1 cellular context compared by ENCODE assay signal in the genomic region with DNA sequence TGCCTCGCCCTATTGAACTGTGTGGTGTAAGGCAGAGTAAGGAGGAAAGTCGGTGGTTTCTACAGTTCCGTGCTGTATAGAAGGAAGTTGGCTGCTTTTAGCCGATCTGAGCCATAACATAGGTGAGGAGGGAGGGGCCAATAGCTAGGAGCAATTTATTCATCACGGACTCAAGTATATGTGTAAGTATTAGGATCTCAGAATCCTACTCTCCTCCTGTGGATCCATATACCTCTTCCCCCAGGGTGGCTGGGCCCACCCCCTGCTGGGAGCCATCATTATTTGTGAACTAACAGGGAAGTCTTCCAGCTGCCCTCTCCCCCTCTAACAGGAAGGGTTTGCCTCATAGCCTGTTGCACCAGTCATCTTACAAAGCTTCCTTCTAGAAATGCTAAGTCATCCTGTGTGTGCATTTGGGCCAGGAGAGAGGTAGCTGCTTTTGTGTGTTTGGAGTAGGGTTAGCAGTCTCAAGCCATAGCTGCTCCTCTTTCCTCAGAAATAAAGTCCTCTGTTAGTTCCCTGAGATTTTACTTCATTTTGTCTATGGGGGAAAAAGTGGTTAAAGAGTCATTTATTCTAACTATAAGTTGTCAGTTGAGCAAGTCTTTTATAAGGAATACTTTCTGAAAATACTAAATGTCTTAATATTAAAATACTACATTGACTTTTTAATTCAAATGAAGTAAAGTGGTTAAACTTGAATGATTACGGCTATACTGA.
TF ChIP-seq lines count a peak whose summit lies in the region.

No MANE protein-coding gene starts in this region.

TF ChIP-seq in GM23338, 12 proteins besides CTCF, POLR2A, EP300 and RAD21 (continued from another document):
- TF ChIP-seq, protein P1, sequence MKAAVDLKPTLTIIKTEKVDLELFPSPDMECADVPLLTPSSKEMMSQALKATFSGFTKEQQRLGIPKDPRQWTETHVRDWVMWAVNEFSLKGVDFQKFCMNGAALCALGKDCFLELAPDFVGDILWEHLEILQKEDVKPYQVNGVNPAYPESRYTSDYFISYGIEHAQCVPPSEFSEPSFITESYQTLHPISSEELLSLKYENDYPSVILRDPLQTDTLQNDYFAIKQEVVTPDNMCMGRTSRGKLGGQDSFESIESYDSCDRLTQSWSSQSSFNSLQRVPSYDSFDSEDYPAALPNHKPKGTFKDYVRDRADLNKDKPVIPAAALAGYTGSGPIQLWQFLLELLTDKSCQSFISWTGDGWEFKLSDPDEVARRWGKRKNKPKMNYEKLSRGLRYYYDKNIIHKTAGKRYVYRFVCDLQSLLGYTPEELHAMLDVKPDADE (IDR thresholded peaks at IDR 0.05) = no peak
- TF ChIP-seq CREB1 (CRISPR knock-in tag; IDR thresholded peaks at IDR 0.05; ENCODE audit: low read depth) (no peak), EZH2 (IDR thresholded peaks at IDR 0.05; ENCODE audit: low read depth, unreplicated experiment) (no peak), EZH2phosphoT487 (IDR thresholded peaks at IDR 0.05; ENCODE audit: unreplicated experiment) (no peak), POLR2AphosphoS5 (IDR thresholded peaks at IDR 0.05; ENCODE audit: low read depth) (no peak), ZNF462 (CRISPR knock-in tag; IDR thresholded peaks at IDR 0.05) (no peak), ZNF114 (CRISPR knock-in tag; IDR thresholded peaks at IDR 0.05) (no peak), STAT1 (IDR thresholded peaks at IDR 0.05; ENCODE audit: unreplicated experiment) (no peak)
- TF ChIP-seq, protein P2, sequence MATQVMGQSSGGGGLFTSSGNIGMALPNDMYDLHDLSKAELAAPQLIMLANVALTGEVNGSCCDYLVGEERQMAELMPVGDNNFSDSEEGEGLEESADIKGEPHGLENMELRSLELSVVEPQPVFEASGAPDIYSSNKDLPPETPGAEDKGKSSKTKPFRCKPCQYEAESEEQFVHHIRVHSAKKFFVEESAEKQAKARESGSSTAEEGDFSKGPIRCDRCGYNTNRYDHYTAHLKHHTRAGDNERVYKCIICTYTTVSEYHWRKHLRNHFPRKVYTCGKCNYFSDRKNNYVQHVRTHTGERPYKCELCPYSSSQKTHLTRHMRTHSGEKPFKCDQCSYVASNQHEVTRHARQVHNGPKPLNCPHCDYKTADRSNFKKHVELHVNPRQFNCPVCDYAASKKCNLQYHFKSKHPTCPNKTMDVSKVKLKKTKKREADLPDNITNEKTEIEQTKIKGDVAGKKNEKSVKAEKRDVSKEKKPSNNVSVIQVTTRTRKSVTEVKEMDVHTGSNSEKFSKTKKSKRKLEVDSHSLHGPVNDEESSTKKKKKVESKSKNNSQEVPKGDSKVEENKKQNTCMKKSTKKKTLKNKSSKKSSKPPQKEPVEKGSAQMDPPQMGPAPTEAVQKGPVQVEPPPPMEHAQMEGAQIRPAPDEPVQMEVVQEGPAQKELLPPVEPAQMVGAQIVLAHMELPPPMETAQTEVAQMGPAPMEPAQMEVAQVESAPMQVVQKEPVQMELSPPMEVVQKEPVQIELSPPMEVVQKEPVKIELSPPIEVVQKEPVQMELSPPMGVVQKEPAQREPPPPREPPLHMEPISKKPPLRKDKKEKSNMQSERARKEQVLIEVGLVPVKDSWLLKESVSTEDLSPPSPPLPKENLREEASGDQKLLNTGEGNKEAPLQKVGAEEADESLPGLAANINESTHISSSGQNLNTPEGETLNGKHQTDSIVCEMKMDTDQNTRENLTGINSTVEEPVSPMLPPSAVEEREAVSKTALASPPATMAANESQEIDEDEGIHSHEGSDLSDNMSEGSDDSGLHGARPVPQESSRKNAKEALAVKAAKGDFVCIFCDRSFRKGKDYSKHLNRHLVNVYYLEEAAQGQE (IDR thresholded peaks at IDR 0.05; ENCODE audit: unreplicated experiment) = no peak
